ENCODE assay signal across 12 cellular contexts in genomic region chr11:122309262-122309925, GRCh38.
DNase-seq lines count a peak whose midpoint lies in the region; ATAC-seq and TF ChIP-seq lines count a peak whose summit lies in the region.
"Had no signal": no experiment of that assay in that cellular context is flagged by ENCODE, and none has a peak within 500 bp of the region (broad histone marks: within the 10 kb centered on the region; RNA-seq: fewer than 3 reads in every experiment).

No MANE protein-coding gene starts in this region.

- H3K9me3 Mint-ChIP-seq in activated naive CD4-positive, alpha-beta T cell treated with anti-CD3 and anti-CD28 coated beads, Interleukin-2, amount 10 ng/mL, durations not matched to agents 7 days and 5 days = no peaks in the 10 kb centered on the region
- H3K9me3 Mint-ChIP-seq: IgD-negative memory B cell had no signal

- TF ChIP-seq CTCF in esophagus muscularis mucosa (IDR thresholded peaks at IDR 0.05) = no peak

- no peaks in the 10 kb centered on the region for H3K36me3 ChIP-seq in esophagus muscularis mucosa

- DNase-seq in amygdala (lab: John Stamatoyannopoulos, UW) (peak in 36 of 56 donors; percentile 9 to 75 (median 48)), esophagus muscularis mucosa (ENCODE audit: extremely low spot score) (no peak), myocyte (ENCODE audit: low read depth) (peak; percentile 43), superior temporal gyrus (ENCODE audit: extremely low spot score) (peak; percentile 87), 8988T (no peak)
- DNase-seq in activated naive CD4-positive, alpha-beta T cell treated with anti-CD3 and anti-CD28 coated beads, Interleukin-2, amount 10 ng/mL, durations not matched to agents 7 days and 5 days = no peak
- DNase-seq: activated CD4-positive, CD25-positive, alpha-beta regulatory T cell; mesenchymal stem cell; NCI-H1694; SK-N-SH had no signal

- H3K27ac ChIP-seq in esophagus muscularis mucosa (replicated peaks in 1 of 4) = peak overlapping the region in 2 of 4 donors; percentile 27 to 56

- peaks cover 0 to 46% (median 42%) of the 10 kb centered on the region in 4 donors for H3K4me1 ChIP-seq in esophagus muscularis mucosa

- no peaks in the 10 kb centered on the region for H3K27me3 Mint-ChIP-seq in activated naive CD4-positive, alpha-beta T cell treated with anti-CD3 and anti-CD28 coated beads, Interleukin-2, amount 10 ng/mL, durations not matched to agents 7 days and 5 days

- H3K36me3 Mint-ChIP-seq in activated naive CD4-positive, alpha-beta T cell treated with anti-CD3 and anti-CD28 coated beads, Interleukin-2, amount 10 ng/mL, durations not matched to agents 7 days and 5 days = no peaks in the 10 kb centered on the region
- H3K36me3 Mint-ChIP-seq: IgD-negative memory B cell had no signal

- H3K9me3 ChIP-seq in esophagus muscularis mucosa = no peaks in the 10 kb centered on the region
- H3K9me3 ChIP-seq: SK-N-SH had no signal

- peak overlapping the region; percentile 19 to 40 (median 28) for H3K4me3 ChIP-seq in esophagus muscularis mucosa

- WGBS in esophagus muscularis mucosa = 62% methylated on average over 15 of the region's 17 CpGs

- ATAC-seq in GM21825 (IDR thresholded peaks at IDR 0.05; ENCODE audit: unreplicated experiment) = no peak

- H3K4me1 Mint-ChIP-seq in activated naive CD4-positive, alpha-beta T cell treated with anti-CD3 and anti-CD28 coated beads, Interleukin-2, amount 10 ng/mL, durations not matched to agents 7 days and 5 days = no peaks in the 10 kb centered on the region
- H3K4me1 Mint-ChIP-seq: IgD-negative memory B cell had no signal

- H3K27ac Mint-ChIP-seq in activated naive CD4-positive, alpha-beta T cell treated with anti-CD3 and anti-CD28 coated beads, Interleukin-2, amount 10 ng/mL, durations not matched to agents 7 days and 5 days = no peak overlapping the region
- H3K27ac Mint-ChIP-seq: IgD-negative memory B cell had no signal

- no peak for TF ChIP-seq EP300 in esophagus muscularis mucosa (IDR thresholded peaks at IDR 0.05)

- H3K4me3 Mint-ChIP-seq in activated naive CD4-positive, alpha-beta T cell treated with anti-CD3 and anti-CD28 coated beads, Interleukin-2, amount 10 ng/mL, durations not matched to agents 7 days and 5 days = no peak overlapping the region
- H3K4me3 Mint-ChIP-seq: IgD-negative memory B cell had no signal

- CTCF ChIA-PET in activated naive CD4-positive, alpha-beta T cell treated with anti-CD3 and anti-CD28 coated beads, Interleukin-2, amount 10 ng/mL, durations not matched to agents 7 days and 5 days (lab: Charles Lee) = no interaction called here

- intact Hi-C loops in esophagus muscularis mucosa (cut with DNase I) = loop anchor here (10.0 kb wide), 1 partner anchor 205 kb away; no protein-coding TSS in a partner anchor

- no peaks in the 10 kb centered on the region for H3K27me3 ChIP-seq in esophagus muscularis mucosa

- no peak for TF ChIP-seq POLR2A in esophagus muscularis mucosa (IDR thresholded peaks at IDR 0.05; ENCODE audit: low read depth)

Comparison
In these comparisons a context has a peak if more than half of its experiments do, and no peak if none do; other contexts are left out.
1. DNase-seq: peak in amygdala (36 of 56), myocyte (single experiment) and superior temporal gyrus (single experiment); none in esophagus muscularis mucosa (single experiment), 8988T (single experiment) and activated naive CD4-positive, alpha-beta T cell treated with anti-CD3 and anti-CD28 coated beads, Interleukin-2, amount 10 ng/mL, durations not matched to agents 7 days and 5 days (single experiment).